In genomic region chr14:24146978-24147760, GRCh38 we compare ENCODE assay signal across 8 cellular contexts. TPM values are rescaled to one million over a fixed set of nuclear protein-coding genes. Genes with fewer than 3 reads are reported as not detected.
DNase-seq lines count a peak whose midpoint lies in the region; ATAC-seq, FAIRE-seq and TF ChIP-seq lines count a peak whose summit lies in the region.

Gene RNF31 (plus strand): TSS chr14:24147498. CDS start chr14:24147699, 201 bp downstream.

- TF ChIP-seq POLR2A in HepG2 (IDR thresholded peaks at IDR 0.05; ENCODE audit: insufficient read depth in 1 of 2, low read depth in 2 of 2, low read length in 2 of 2) = peak in 1 of 2 experiments; percentile 67; a peak in 2 of 4 replicates

- intact Hi-C loops in dendritic cell treated with granulocyte-macrophage colony-stimulating factor and Interleukin-4, amounts not matched to agents 40 ng/mL and 50 ng/mL, for 4 days (cut with micrococcal nuclease) = loop anchor here (1.0 to 2.0 kb wide), 4 partner anchors 14 to 86 kb away; partner anchors contain the start of genes DCAF11, GMPR2, IPO4 and IRF9
- intact Hi-C loops in HepG2 (cut with micrococcal nuclease; ENCODE audit: unreplicated experiment) = loop anchor here (1.0 kb wide), 3 partner anchors 14 to 41 kb away; partner anchors contain the start of genes DCAF11, IPO4, IRF9 and NRL

- H3K9me3 ChIP-seq in BLaER1 treated with 17β-estradiol and CSF1 and Interleukin-3, amounts not matched to agents 10 nM and 100 nM (replicated peaks in 1 of 11) = no peaks in the 10 kb centered on the region
- no peaks in the 10 kb centered on the region for H3K9me3 ChIP-seq in HepG2 (ENCODE audit: low read length)

- H3K4me2 ChIP-seq in BLaER1 treated with 17β-estradiol and CSF1 and Interleukin-3, amounts not matched to agents 10 nM and 100 nM = peak within 1 kb of the TSS; percentile 95 to 100 (median 97)
- H3K4me2 ChIP-seq in HepG2 (ENCODE audit: low read depth, low read length) = peak within 1 kb of the TSS; percentile 98

- peaks cover 94% of the 10 kb centered on the region for H3K36me3 Mint-ChIP-seq in dendritic cell treated with granulocyte-macrophage colony-stimulating factor and Interleukin-4, amounts not matched to agents 40 ng/mL and 50 ng/mL, for 4 days (ENCODE audit: low read depth)

- H3K27ac ChIP-seq in BLaER1 treated with 17β-estradiol and CSF1 and Interleukin-3, amounts not matched to agents 10 nM and 100 nM = peak within 1 kb of the TSS; percentile 57 to 94 (median 88)
- H3K27ac ChIP-seq in HepG2 (ENCODE audit: extremely low read length, insufficient read depth, low read length) = peak within 1 kb of the TSS; percentile 76

- no TSS peak for BruUV-seq in HepG2 (replicated peaks; lab: Mats Ljungman, UMichigan)

- peaks cover 59% of the 10 kb centered on the region for H3K4me1 Mint-ChIP-seq in dendritic cell treated with granulocyte-macrophage colony-stimulating factor and Interleukin-4, amounts not matched to agents 40 ng/mL and 50 ng/mL, for 4 days (ENCODE audit: low read depth)

- in situ Hi-C loops in HepG2 (cut with HindIII; ENCODE audit: extremely low pct_ligation_motif_present, low pct_unique_long_range_greater_than_20kb) = loop anchor here (25.0 kb wide), 1 partner anchor 835 kb away; the partner anchor contains the start of genes BCL2L2, PABPN1 and PPP1R3E

- TF ChIP-seq RAD21 in HepG2 (CRISPR knock-in tag; IDR thresholded peaks at IDR 0.05) = peak; percentile 39

- peak within 1 kb of the TSS; percentile 98 for H3K4me3 Mint-ChIP-seq in dendritic cell treated with granulocyte-macrophage colony-stimulating factor and Interleukin-4, amounts not matched to agents 40 ng/mL and 50 ng/mL, for 4 days

- H4K20me1 ChIP-seq in BLaER1 treated with 17β-estradiol and CSF1 and Interleukin-3, amounts not matched to agents 10 nM and 100 nM = peaks cover 4 to 68% (median 53%) of the 10 kb centered on the region in 11 experiments; a peak in 18 of 22 replicates
- H4K20me1 ChIP-seq in HepG2 (ENCODE audit: insufficient read depth, low read length) = peaks cover 7% of the 10 kb centered on the region

- no peaks in the 10 kb centered on the region for H3K27me3 Mint-ChIP-seq in dendritic cell treated with granulocyte-macrophage colony-stimulating factor and Interleukin-4, amounts not matched to agents 40 ng/mL and 50 ng/mL, for 4 days

- H3K27me3 ChIP-seq in BLaER1 treated with 17β-estradiol and CSF1 and Interleukin-3, amounts not matched to agents 10 nM and 100 nM = no peaks in the 10 kb centered on the region
- H3K27me3 ChIP-seq in HepG2 (ENCODE audit: control insufficient read depth in 1 of 2, insufficient read depth in 2 of 2, low read length in 2 of 2) = peaks cover 0 to 3% of the 10 kb centered on the region in 2 experiments; a peak in 1 of 5 replicates

- peak within 1 kb of the TSS; percentile 21 for H2AFZ ChIP-seq in HepG2 (ENCODE audit: low read length)

- H3K9ac ChIP-seq in BLaER1 treated with 17β-estradiol and CSF1 and Interleukin-3, amounts not matched to agents 10 nM and 100 nM = peak within 1 kb of the TSS; percentile 87 to 96 (median 90)
- peak within 1 kb of the TSS; percentile 95 for H3K9ac ChIP-seq in HepG2 (ENCODE audit: insufficient read depth, low read depth, low read length)

- TF ChIP-seq EP300 in HepG2 (IDR thresholded peaks at IDR 0.05; ENCODE audit: low read depth in 2 of 2, low read length in 2 of 2) (no peak), HepG2 (CRISPR knock-in tag; IDR thresholded peaks at IDR 0.05; ENCODE audit: borderline replicate concordance) (peak; percentile 33; the same call in 1 of the 2 replicates)

- H3K79me2 ChIP-seq in HepG2 (ENCODE audit: insufficient read depth, low read length) = peaks cover 40% of the 10 kb centered on the region

- WGBS in HepG2 (ENCODE audit: low lambda C conversion rate) = 1% methylated on average over 55 of the region's 57 CpGs

- no peaks in the 10 kb centered on the region for H3K9me3 Mint-ChIP-seq in dendritic cell treated with granulocyte-macrophage colony-stimulating factor and Interleukin-4, amounts not matched to agents 40 ng/mL and 50 ng/mL, for 4 days

- POLR2A ChIA-PET in HepG2 (lab: Yijun Ruan, JAX) = interaction anchor here (0.6 to 8.5 kb wide), 66 partner anchors 11 to 1558 kb away, joined by 3 to 279 read pairs (median 5); partner anchors contain the start of genes ACIN1, BCL2L2, C14orf119 and CARMIL3

- FAIRE-seq in HepG2 (lab: Jason Lieb, UNC) = peak; percentile 100

- H3K4me1 ChIP-seq in BLaER1 treated with 17β-estradiol and CSF1 and Interleukin-3, amounts not matched to agents 10 nM and 100 nM = peaks cover 52 to 69% (median 54%) of the 10 kb centered on the region in 10 experiments
- H3K4me1 ChIP-seq in HepG2 (ENCODE audit: insufficient read depth, low read length) = peaks cover 59% of the 10 kb centered on the region

- CTCF ChIA-PET in HepG2 (lab: Yijun Ruan, JAX; ENCODE audit: low intra/inter-chr PET ratio, low total read pairs) = no interaction called here

- TF ChIP-seq CTCF in HepG2 (CRISPR knock-in tag; IDR thresholded peaks at IDR 0.05) = no peak; the same call in 1 of the 2 replicates

- peak; percentile 98 for DNase-seq in NCI-H748 (lab: John Stamatoyannopoulos, UW; ENCODE audit: unreplicated experiment)
- peak; percentile 97 for DNase-seq in activated CD4-positive, alpha-beta T cell treated with anti-CD3 and anti-CD28 coated beads, Interleukin-2, amount 50 U/mL, for 1 hour
- DNase-seq in HepG2 (ENCODE audit: low spot score) = peak; percentile 100
- peak; percentile 98 for DNase-seq in stimulated activated CD4-positive, alpha-beta T cell treated with anti-CD3 and anti-CD28 coated beads, Interleukin-4, amount 100 ng/mL, for 1 hour

- H3K36me3 ChIP-seq in BLaER1 treated with 17β-estradiol and CSF1 and Interleukin-3, amounts not matched to agents 10 nM and 100 nM = peaks cover 48 to 73% (median 64%) of the 10 kb centered on the region in 11 experiments
- peaks cover 39 to 54% of the 10 kb centered on the region in 2 experiments for H3K36me3 ChIP-seq in HepG2 (replicated peaks in 1 of 2; ENCODE audit: control insufficient read depth in 1 of 2, insufficient read depth in 2 of 2, low read length in 2 of 2)

- H3K4me3 ChIP-seq in BLaER1 treated with 17β-estradiol and CSF1 and Interleukin-3, amounts not matched to agents 10 nM and 100 nM = peak within 1 kb of the TSS; percentile 88 to 99 (median 92)
- H3K4me3 ChIP-seq in HepG2 (replicated peaks in 1 of 3; ENCODE audit: insufficient read depth in 1 of 3, low read depth in 2 of 3, low read length in 3 of 3) = peak within 1 kb of the TSS; percentile 91 to 100 (median 96)

- peak within 1 kb of the TSS; percentile 91 for H3K27ac Mint-ChIP-seq in dendritic cell treated with granulocyte-macrophage colony-stimulating factor and Interleukin-4, amounts not matched to agents 40 ng/mL and 50 ng/mL, for 4 days

- peak; percentile 80 for ATAC-seq in GM19351 (IDR thresholded peaks at IDR 0.05; ENCODE audit: unreplicated experiment)
- ATAC-seq in HG03521 (IDR thresholded peaks at IDR 0.05; ENCODE audit: unreplicated experiment) = peak; percentile 79
- peak; percentile 90 for ATAC-seq in HepG2

TF ChIP-seq in HepG2, 621 proteins besides CTCF, POLR2A, EP300 and RAD21 (continues in another document):
- TF ChIP-seq ZNF557 (CRISPR knock-in tag; IDR thresholded peaks at IDR 0.05) (0 out of 2 replicates have a peak, but pooled peaks have one; percentile 57), RFX5 (IDR thresholded peaks at IDR 0.05; ENCODE audit: low read depth, low read length) (peak; percentile 26; the same call in 1 of the 2 replicates), ZNF292 (CRISPR knock-in tag; IDR thresholded peaks at IDR 0.05; ENCODE audit: borderline replicate concordance, low read depth) (no peak; the same call in 1 of the 2 replicates), LRRFIP1 (CRISPR knock-in tag; conservative IDR thresholded peaks at IDR 0.05) (no peak)

RNA-seq across cellular contexts. Expression of gene RNF31, which starts in this region (rescaled TPM):
- total RNA-seq in HepG2 (2016; rRNA removed; fragmentation: Illumina TruSeq; extraction: Trizol) = 65.9 and 86.8 TPM in 2 replicates
- 17.8 and 17.9 TPM in 2 replicates for total RNA-seq in HepG2 (2016; cell fraction: cytosol; rRNA removed; fragmentation: Illumina TruSeq; extraction: Trizol; ENCODE audit: low read depth)
- total RNA-seq in HepG2 (2016; cell fraction: insoluble cytoplasmic fraction; rRNA removed; fragmentation: Illumina TruSeq; extraction: Trizol) = 59.1 and 93.8 TPM in 2 replicates
- 39.1 and 41.7 TPM in 2 replicates for total RNA-seq in HepG2 (2016; cell fraction: membrane; rRNA removed; fragmentation: Illumina TruSeq; extraction: Trizol)
- 72.5 and 77.1 TPM in 2 replicates for total RNA-seq in HepG2 (2016; cell fraction: nucleus; rRNA removed; fragmentation: Illumina TruSeq; extraction: Trizol)
- polyA plus RNA-seq in HepG2 (2011; rRNA removed) = 48.2 and 59.0 TPM in 2 replicates
- polyA plus RNA-seq in HepG2 (2011; cell fraction: cytosol; rRNA removed) = 20.8 and 23.9 TPM in 2 replicates
- 197 and 225 TPM in 2 replicates for polyA plus RNA-seq in HepG2 (2011; cell fraction: nucleus; rRNA removed)
- polyA plus RNA-seq in HepG2 (2012) = 61.6 and 78.3 TPM in 2 replicates
- polyA plus RNA-seq in HepG2 (2016; cell fraction: cytosol; fragmentation: Illumina TruSeq; extraction: Trizol; ENCODE audit: low read depth) = 13.8 and 14.9 TPM in 2 replicates
- polyA plus RNA-seq in HepG2 (2016; cell fraction: insoluble cytoplasmic fraction; fragmentation: Illumina TruSeq; extraction: Trizol; ENCODE audit: low read depth) = 59.9 and 61.7 TPM in 2 replicates
- polyA plus RNA-seq in HepG2 (2016; cell fraction: membrane; fragmentation: Illumina TruSeq; extraction: Trizol; ENCODE audit: low read depth) = 28.2 and 30.6 TPM in 2 replicates
- 186 and 241 TPM in 2 replicates for polyA plus RNA-seq in HepG2 (2016; cell fraction: nucleus; fragmentation: Illumina TruSeq; extraction: Trizol; ENCODE audit: insufficient read depth, low read depth)
- polyA minus RNA-seq in HepG2 (2011; rRNA and poly(A)+ RNA removed; ENCODE audit: low replicate concordance) = 71.7 and 184 TPM in 2 replicates
- polyA minus RNA-seq in HepG2 (2011; cell fraction: cytosol; rRNA and poly(A)+ RNA removed) = 31.6 and 52.6 TPM in 2 replicates
- 113 and 130 TPM in 2 replicates for polyA minus RNA-seq in HepG2 (2011; cell fraction: nucleus; rRNA and poly(A)+ RNA removed)

Comparison
In these comparisons a context has a peak if more than half of its experiments do, and no peak if none do; other contexts are left out.
1. Peak in every context shown above with its lines: DNase-seq, ATAC-seq, H3K4me3 ChIP-seq and H3K27ac ChIP-seq.